12 cellular contexts compared by ENCODE assay signal in the genomic region with DNA sequence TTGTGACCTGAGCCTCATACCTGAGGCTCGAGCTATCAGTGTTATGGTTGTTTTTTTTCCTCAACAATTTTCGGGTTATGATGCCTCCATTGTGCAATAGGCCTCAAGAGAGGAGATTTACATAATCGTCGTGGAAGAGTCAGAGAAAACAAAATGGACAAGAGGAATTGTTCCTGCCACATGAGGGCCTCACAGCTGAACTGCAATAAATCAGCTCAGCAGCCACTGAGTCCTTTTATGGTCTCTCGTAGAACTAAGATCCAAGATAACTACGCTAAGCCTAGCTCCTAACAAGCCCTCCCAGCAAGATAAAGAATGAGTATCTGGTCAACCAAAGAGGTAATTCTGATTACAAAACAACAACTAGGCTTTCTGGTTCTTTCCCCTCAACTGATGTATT.
DNase-seq lines count a peak whose midpoint lies in the region; ATAC-seq and TF ChIP-seq lines count a peak whose summit lies in the region.
"Had no signal": no experiment of that assay in that cellular context is flagged by ENCODE, and none has a peak within 500 bp of the region (broad histone marks: within the 10 kb centered on the region; RNA-seq: fewer than 3 reads in every experiment).

No MANE protein-coding gene starts in this region.

- H3K4me2 ChIP-seq in PC-3 (ENCODE audit: low read length) = no peak overlapping the region
- H3K4me2 ChIP-seq: BLaER1 treated with 17β-estradiol and CSF1 and Interleukin-3, amounts not matched to agents 10 nM and 100 nM had no signal

- H3K27ac ChIP-seq in PC-3 (ENCODE audit: low read length) = no peak overlapping the region
- H3K27ac ChIP-seq: BLaER1 treated with 17β-estradiol and CSF1 and Interleukin-3, amounts not matched to agents 10 nM and 100 nM had no signal

- peaks cover 6% of the 10 kb centered on the region for H3K9me3 Mint-ChIP-seq in progenitor cell of endocrine pancreas (ENCODE audit: low read depth)
- H3K9me3 Mint-ChIP-seq: activated CD4-positive, alpha-beta memory T cell treated with anti-CD3 and anti-CD28 coated beads, Interleukin-2, amount 10 ng/mL, durations not matched to agents 7 days and 5 days had no signal

- TF ChIP-seq CTCF in NB4 (IDR thresholded peaks at IDR 0.05; ENCODE audit: low read depth, low read length) (no peak), progenitor cell of endocrine pancreas (IDR thresholded peaks at IDR 0.05; ENCODE audit: unreplicated experiment) (peak; percentile 14), PC-3 (conservative IDR thresholded peaks at IDR 0.05; ENCODE audit: low read depth, low read length) (no peak)

- no peak overlapping the region for H3K4me3 ChIP-seq in NB4 (ENCODE audit: low read depth, low read length)
- no peak overlapping the region for H3K4me3 ChIP-seq in PC-3 (ENCODE audit: low read length)
- H3K4me3 ChIP-seq: BLaER1 treated with 17β-estradiol and CSF1 and Interleukin-3, amounts not matched to agents 10 nM and 100 nM had no signal

- H3K79me2 ChIP-seq in PC-3 (ENCODE audit: low read length) = no peaks in the 10 kb centered on the region

- H3K9me3 ChIP-seq in PC-3 (ENCODE audit: low read length) = no peaks in the 10 kb centered on the region

- intact Hi-C loops in head of caudate nucleus (cut with DNase I) = loop anchor here (10.0 kb wide), 1 partner anchor 407 kb away; the partner anchor contains the start of gene FGFR2
- intact Hi-C loops in PC-3 (cut with micrococcal nuclease) = no loop called here

- TF ChIP-seq POLR2A in NB4 (IDR thresholded peaks at IDR 0.05; ENCODE audit: extremely low read depth, insufficient read length) = no peak

- BruUV-seq in PC-3 (replicated peaks; lab: Mats Ljungman, UMichigan) = no TSS peak

- H4K20me1 ChIP-seq in PC-3 (ENCODE audit: low read length) = no peaks in the 10 kb centered on the region
- H4K20me1 ChIP-seq: BLaER1 treated with 17β-estradiol and CSF1 and Interleukin-3, amounts not matched to agents 10 nM and 100 nM had no signal

- DNase-seq in ELF-1 (ENCODE audit: low read depth, low spot score) (peak; percentile 47), NB4 (ENCODE audit: low read depth) (peak; percentile 22), head of caudate nucleus (peak in 28 of 42 donors; percentile 18 to 78 (median 48)), progenitor cell of endocrine pancreas (ENCODE audit: low spot score, unreplicated experiment) (no peak), amniotic stem cell (lab: John Stamatoyannopoulos, UW) (no peak), PC-3 (no peak)
- no peak for DNase-seq in activated T-cell treated with anti-CD3 and anti-CD28 coated beads, Interleukin-2, amount 50 U/mL, for 48 hours
- DNase-seq in stimulated activated CD8-positive, alpha-beta memory T cell treated with anti-CD3 and anti-CD28 coated beads, Interleukin-4, amount 100 ng/mL, for 48 hours = no peak
- DNase-seq: activated CD4-positive, alpha-beta memory T cell treated with anti-CD3 and anti-CD28 coated beads, Interleukin-2, amount 10 ng/mL, durations not matched to agents 7 days and 5 days; NCI-H2029 treated with DMSO at 0.1 percent for 48 hours had no signal

- POLR2A ChIA-PET in PC-3 (lab: Charles Lee; ENCODE audit: unreplicated experiment) = no interaction called here

- H3K9me2 ChIP-seq in PC-3 (replicated peaks; ENCODE audit: low read length) = no peaks in the 10 kb centered on the region

- ATAC-seq in PC-3 = no peak
- ATAC-seq: activated naive CD4-positive, alpha-beta T cell treated with anti-CD3 and anti-CD28 coated beads, Interleukin-2, amount 50 U/mL, for 72 hours had no signal

- CTCF ChIA-PET in PC-3 (lab: Charles Lee) = no interaction called here

- no peaks in the 10 kb centered on the region for H3K4me1 ChIP-seq in PC-3 (ENCODE audit: insufficient read depth, low read length)
- H3K4me1 ChIP-seq: BLaER1 treated with 17β-estradiol and CSF1 and Interleukin-3, amounts not matched to agents 10 nM and 100 nM had no signal

- H3K4me3 Mint-ChIP-seq in progenitor cell of endocrine pancreas (ENCODE audit: low read depth) = no peak overlapping the region
- H3K4me3 Mint-ChIP-seq: activated CD4-positive, alpha-beta memory T cell treated with anti-CD3 and anti-CD28 coated beads, Interleukin-2, amount 10 ng/mL, durations not matched to agents 7 days and 5 days had no signal

- H3K27me3 ChIP-seq in PC-3 (ENCODE audit: low read length) = peaks cover 48% of the 10 kb centered on the region
- H3K27me3 ChIP-seq: BLaER1 treated with 17β-estradiol and CSF1 and Interleukin-3, amounts not matched to agents 10 nM and 100 nM had no signal

- no peak overlapping the region for H3K9ac ChIP-seq in PC-3 (ENCODE audit: low read length)
- H3K9ac ChIP-seq: BLaER1 treated with 17β-estradiol and CSF1 and Interleukin-3, amounts not matched to agents 10 nM and 100 nM had no signal

- no peaks in the 10 kb centered on the region for H3K36me3 Mint-ChIP-seq in progenitor cell of endocrine pancreas (ENCODE audit: insufficient read depth)

- no peak overlapping the region for H2AFZ ChIP-seq in PC-3 (ENCODE audit: low read length)

- H3K36me3 ChIP-seq in PC-3 (ENCODE audit: low read depth, low read length) = no peaks in the 10 kb centered on the region
- H3K36me3 ChIP-seq: BLaER1 treated with 17β-estradiol and CSF1 and Interleukin-3, amounts not matched to agents 10 nM and 100 nM had no signal

- peaks cover 21% of the 10 kb centered on the region for H3K4me1 Mint-ChIP-seq in progenitor cell of endocrine pancreas (ENCODE audit: low read depth)
- H3K4me1 Mint-ChIP-seq: activated CD4-positive, alpha-beta memory T cell treated with anti-CD3 and anti-CD28 coated beads, Interleukin-2, amount 10 ng/mL, durations not matched to agents 7 days and 5 days had no signal

- H3K27ac Mint-ChIP-seq in progenitor cell of endocrine pancreas = peak overlapping the region; percentile 36
- H3K27ac Mint-ChIP-seq: activated CD4-positive, alpha-beta memory T cell treated with anti-CD3 and anti-CD28 coated beads, Interleukin-2, amount 10 ng/mL, durations not matched to agents 7 days and 5 days; activated naive CD4-positive, alpha-beta T cell treated with anti-CD3 and anti-CD28 coated beads, Interleukin-2, amount 50 U/mL, for 72 hours had no signal

- H3K27me3 Mint-ChIP-seq in progenitor cell of endocrine pancreas = no peaks in the 10 kb centered on the region
- H3K27me3 Mint-ChIP-seq: activated CD4-positive, alpha-beta memory T cell treated with anti-CD3 and anti-CD28 coated beads, Interleukin-2, amount 10 ng/mL, durations not matched to agents 7 days and 5 days had no signal

- H3F3A ChIP-seq in PC-3 (ENCODE audit: low read length, unreplicated experiment) = no peaks in the 10 kb centered on the region

Comparison
In these comparisons a context has a peak if more than half of its experiments do, and no peak if none do; other contexts are left out.
1. DNase-seq: peak in ELF-1 (single experiment), NB4 (single experiment) and head of caudate nucleus (28 of 42); none in progenitor cell of endocrine pancreas (single experiment), amniotic stem cell (single experiment), PC-3 (single experiment), activated T-cell treated with anti-CD3 and anti-CD28 coated beads, Interleukin-2, amount 50 U/mL, for 48 hours (0 of 2) and stimulated activated CD8-positive, alpha-beta memory T cell treated with anti-CD3 and anti-CD28 coated beads, Interleukin-4, amount 100 ng/mL, for 48 hours (single experiment).